Comparison of ENCODE assay signal across 26 cellular contexts in the genomic region with DNA sequence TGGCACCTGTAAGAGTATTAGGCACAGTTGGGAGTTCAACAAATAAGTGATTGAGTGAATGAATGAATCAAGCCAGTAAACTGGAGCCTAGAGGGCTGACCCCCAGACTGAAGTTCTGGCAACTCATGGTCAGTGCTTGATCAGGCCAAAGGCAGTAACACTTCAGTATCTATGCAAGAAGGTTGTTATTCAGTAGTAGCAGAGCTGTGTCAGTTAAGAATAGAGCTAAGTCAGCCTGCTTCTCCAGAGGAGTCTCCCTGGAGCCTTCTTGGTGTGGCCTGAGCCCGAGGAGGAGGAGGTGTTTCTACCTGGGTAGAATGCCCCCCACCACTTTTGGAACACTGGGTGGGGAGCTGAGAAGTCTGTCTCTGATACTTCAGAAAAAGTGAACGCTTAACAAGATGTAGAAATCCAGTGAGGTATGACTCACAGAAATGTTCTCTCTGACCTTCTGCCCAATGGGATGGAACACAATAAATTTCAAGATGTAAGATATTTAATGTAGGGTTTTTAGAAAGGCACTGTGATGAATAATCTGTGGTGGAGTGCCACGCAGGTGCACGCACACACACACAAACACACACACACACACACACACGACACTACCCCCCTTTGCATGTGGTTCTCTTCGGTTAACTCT.
DNase-seq lines count a peak whose midpoint lies in the region; FAIRE-seq and TF ChIP-seq lines count a peak whose summit lies in the region.
"Had no signal": no experiment of that assay in that cellular context is flagged by ENCODE, and none has a peak within 500 bp of the region (broad histone marks: within the 10 kb centered on the region; RNA-seq: fewer than 3 reads in every experiment).

No MANE protein-coding gene starts in this region.

- H3K27ac Mint-ChIP-seq in Calu3 (ENCODE audit: unreplicated experiment), result no peak overlapping the region
- H3K27ac Mint-ChIP-seq in activated CD4-positive, alpha-beta T cell treated with anti-CD3 and anti-CD28 coated beads, Interleukin-2, amount 10 ng/mL, durations not matched to agents 24 days and 14 days, result no peak overlapping the region
- H3K27ac Mint-ChIP-seq: activated naive CD4-positive, alpha-beta T cell treated with anti-CD3 and anti-CD28 coated beads, Interleukin-2, amount 50 U/mL, for 72 hours; activated T-cell treated with anti-CD3 and anti-CD28 coated beads, Interleukin-2, amount 50 U/mL, for 72 hours; natural killer cell treated with Interleukin-12 subunit alpha and Interleukin-12 subunit beta and Interleukin-15 and Interleukin-18, amount 100 ng/mL, for 72 hours; T-helper 2 cell treated with Interferon-gamma antibody and Interleukin-4, amounts not matched to agents 5 μg/mL and 100 μg/mL, for 36 hours had no signal

- H3K4me3 Mint-ChIP-seq in Calu3 (ENCODE audit: low read depth, unreplicated experiment), result no peak overlapping the region
- no peak overlapping the region for H3K4me3 Mint-ChIP-seq in activated CD4-positive, alpha-beta T cell treated with anti-CD3 and anti-CD28 coated beads, Interleukin-2, amount 10 ng/mL, durations not matched to agents 24 days and 14 days
- H3K4me3 Mint-ChIP-seq: activated T-cell treated with anti-CD3 and anti-CD28 coated beads, Interleukin-2, amount 50 U/mL, for 72 hours; natural killer cell treated with Interleukin-12 subunit alpha and Interleukin-12 subunit beta and Interleukin-15 and Interleukin-18, amount 100 ng/mL, for 72 hours; T-helper 2 cell treated with Interferon-gamma antibody and Interleukin-4, amounts not matched to agents 5 μg/mL and 100 μg/mL, for 36 hours had no signal

- H3K36me3 Mint-ChIP-seq in Calu3 (ENCODE audit: insufficient read depth, unreplicated experiment), result no peaks in the 10 kb centered on the region
- no peaks in the 10 kb centered on the region for H3K36me3 Mint-ChIP-seq in activated CD4-positive, alpha-beta T cell treated with anti-CD3 and anti-CD28 coated beads, Interleukin-2, amount 10 ng/mL, durations not matched to agents 24 days and 14 days (ENCODE audit: low read depth)
- H3K36me3 Mint-ChIP-seq: activated naive CD4-positive, alpha-beta T cell treated with anti-CD3 and anti-CD28 coated beads, Interleukin-2, amount 50 U/mL, for 72 hours; natural killer cell treated with Interleukin-12 subunit alpha and Interleukin-12 subunit beta and Interleukin-15 and Interleukin-18, amount 100 ng/mL, for 72 hours had no signal

- H3K27ac ChIP-seq in caudate nucleus (ENCODE audit: low read depth, low read length), result no peak overlapping the region
- H3K27ac ChIP-seq: BLaER1 treated with 17β-estradiol and CSF1 and Interleukin-3, amounts not matched to agents 10 nM and 100 nM; esophagus squamous epithelium; hepatocyte; prostate gland; testis had no signal

- CTCF ChIA-PET in Calu3 (lab: Charles Lee), result interaction anchor here (1.3 kb wide), 1 partner anchor 17 kb away, joined by 3 read pairs; no protein-coding TSS in a partner anchor

- no peaks in the 10 kb centered on the region for H3K27me3 Mint-ChIP-seq in Calu3 (ENCODE audit: unreplicated experiment)
- H3K27me3 Mint-ChIP-seq in activated CD4-positive, alpha-beta T cell treated with anti-CD3 and anti-CD28 coated beads, Interleukin-2, amount 10 ng/mL, durations not matched to agents 24 days and 14 days, result peaks cover 11% of the 10 kb centered on the region

- in situ Hi-C loops in astrocyte of the spinal cord (cut with HindIII; ENCODE audit: low sequenced_read_pairs), result no loop called here

- H3K4me3 ChIP-seq in astrocyte of the spinal cord (ENCODE audit: low read depth, low read length), result no peak overlapping the region
- H3K4me3 ChIP-seq: BLaER1 treated with 17β-estradiol and CSF1 and Interleukin-3, amounts not matched to agents 10 nM and 100 nM; esophagus squamous epithelium; hepatocyte; prostate gland; smooth muscle cell; testis had no signal

- BruUV-seq in Calu3 (replicated peaks; lab: Mats Ljungman, UMichigan), result no TSS peak

- FAIRE-seq in urothelium cell line (lab: Jason Lieb, UNC), result no peak
- FAIRE-seq: A204.1 had no signal

- TF ChIP-seq CTCF in astrocyte of the spinal cord (IDR thresholded peaks at IDR 0.05; ENCODE audit: low read depth, low read length) (no peak), Calu3 (IDR thresholded peaks at IDR 0.05; ENCODE audit: unreplicated experiment) (no peak)

- H3K9me3 Mint-ChIP-seq in Calu3 (ENCODE audit: low read depth, unreplicated experiment), result no peaks in the 10 kb centered on the region
- H3K9me3 Mint-ChIP-seq in activated CD4-positive, alpha-beta T cell treated with anti-CD3 and anti-CD28 coated beads, Interleukin-2, amount 10 ng/mL, durations not matched to agents 24 days and 14 days, result no peaks in the 10 kb centered on the region
- H3K9me3 Mint-ChIP-seq: activated naive CD4-positive, alpha-beta T cell treated with anti-CD3 and anti-CD28 coated beads, Interleukin-2, amount 50 U/mL, for 72 hours; activated T-cell treated with anti-CD3 and anti-CD28 coated beads, Interleukin-2, amount 50 U/mL, for 72 hours; natural killer cell treated with Interleukin-12 subunit alpha and Interleukin-12 subunit beta and Interleukin-15 and Interleukin-18, amount 100 ng/mL, for 72 hours; T-helper 2 cell treated with Interferon-gamma antibody and Interleukin-4, amounts not matched to agents 5 μg/mL and 100 μg/mL, for 36 hours had no signal

- peak; percentile 13 for DNase-seq in A172 (ENCODE audit: low spot score)
- peak; percentile 41 for DNase-seq in LHCN-M2 (ENCODE audit: low read depth)
- DNase-seq in astrocyte of the spinal cord (ENCODE audit: low read depth, low spot score), result peak; percentile 35
- DNase-seq in iris pigment epithelial cell (ENCODE audit: low read depth), result peak; percentile 76
- DNase-seq in urothelium cell line (ENCODE audit: low spot score), result no peak
- DNase-seq in Calu3, result no peak
- no peak for DNase-seq in activated CD4-positive, alpha-beta T cell treated with anti-CD3 and anti-CD28 coated beads, Interleukin-2, amount 10 ng/mL, durations not matched to agents 24 days and 14 days
- no peak for DNase-seq in caudate nucleus (lab: John Stamatoyannopoulos, UW)
- DNase-seq: activated CD8-positive, alpha-beta memory T cell treated with anti-CD3 and anti-CD28 coated beads for 24 hours; activated T-cell treated with anti-CD3 and anti-CD28 coated beads, Interleukin-2, amount 50 U/mL, for 72 hours; central memory CD4-positive, alpha-beta T cell; effector CD8-positive, alpha-beta T cell; esophagus squamous epithelium; H7; NCI-H510A treated with DMSO at 0.1 percent for 48 hours; SIG-M5; stimulated activated CD4-positive, alpha-beta T cell treated with anti-CD3 and anti-CD28 coated beads, Interleukin-4, amount 100 ng/mL, for 4 hours; testis had no signal

- intact Hi-C loops in Calu3 (cut with micrococcal nuclease; ENCODE audit: unreplicated experiment), result no loop called here
- intact Hi-C loops in activated CD4-positive, alpha-beta T cell treated with anti-CD3 and anti-CD28 coated beads, Interleukin-2, amount 10 ng/mL, durations not matched to agents 24 days and 14 days (cut with micrococcal nuclease), result no loop called here

- H3K4me1 Mint-ChIP-seq in Calu3 (ENCODE audit: low read depth, unreplicated experiment), result no peaks in the 10 kb centered on the region
- no peaks in the 10 kb centered on the region for H3K4me1 Mint-ChIP-seq in activated CD4-positive, alpha-beta T cell treated with anti-CD3 and anti-CD28 coated beads, Interleukin-2, amount 10 ng/mL, durations not matched to agents 24 days and 14 days

Comparison
In these comparisons a context has a peak if more than half of its experiments do, and no peak if none do; other contexts are left out.
1. DNase-seq: peak in A172 (single experiment), LHCN-M2 (single experiment), astrocyte of the spinal cord (single experiment) and iris pigment epithelial cell (single experiment); none in urothelium cell line (single experiment), Calu3 (single experiment), activated CD4-positive, alpha-beta T cell treated with anti-CD3 and anti-CD28 coated beads, Interleukin-2, amount 10 ng/mL, durations not matched to agents 24 days and 14 days (single experiment) and caudate nucleus (0 of 61).